ENCODE assay signal across 10 cellular contexts in the genomic region with DNA sequence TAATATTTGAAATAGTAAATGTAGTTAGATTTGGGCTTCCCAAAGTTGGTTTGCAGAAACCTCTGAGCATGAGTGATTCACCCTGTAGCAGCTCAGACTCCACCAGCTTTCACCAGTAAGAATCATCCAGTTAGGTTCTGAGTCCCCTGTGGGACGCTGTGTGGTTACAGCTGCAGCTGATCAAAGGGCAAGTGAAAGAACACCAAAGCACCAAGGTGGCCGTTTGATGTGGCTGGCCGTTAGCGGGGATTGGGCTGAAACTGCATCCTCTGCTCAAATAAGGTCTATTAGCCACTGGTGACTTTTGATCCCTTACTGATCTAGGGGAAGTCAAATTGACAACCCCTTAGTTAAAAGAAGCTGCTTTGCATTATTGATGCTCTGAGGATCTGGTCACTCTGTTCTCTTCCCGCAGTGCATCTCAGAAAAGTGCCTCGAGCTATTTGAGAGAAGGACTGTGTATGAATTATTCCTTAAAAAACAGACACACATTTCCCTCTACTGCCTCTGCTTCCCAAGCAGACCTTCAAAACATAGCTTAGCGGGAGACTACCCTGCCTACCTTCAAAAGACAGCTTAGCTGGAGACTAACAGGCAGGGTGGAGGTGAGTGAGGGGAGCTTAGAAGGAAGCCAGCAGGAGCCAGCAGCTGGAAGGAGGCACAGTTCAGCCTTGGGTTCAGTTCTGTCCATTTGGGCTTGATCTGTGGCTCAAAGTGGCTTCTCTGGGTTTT. TPM values are rescaled to one million over a fixed set of nuclear protein-coding genes. Genes with fewer than 3 reads are reported as not detected.
A peak's percentile ranks its signal among the peaks of the same experiment; 100 is the strongest.
DNase-seq lines count a peak whose midpoint lies in the region; ATAC-seq and TF ChIP-seq lines count a peak whose summit lies in the region.
"Had no signal": no experiment of that assay in that cellular context is flagged by ENCODE, and none has a peak within 500 bp of the region (broad histone marks: within the 10 kb centered on the region; RNA-seq: fewer than 3 reads in every experiment).

No MANE protein-coding gene starts in this region.

- H4K20me1 ChIP-seq in osteoblast (ENCODE audit: insufficient read depth, low read length) (no peaks in the 10 kb centered on the region), SK-N-SH (ENCODE audit: insufficient read depth) (no peaks in the 10 kb centered on the region)

- WGBS in SK-N-SH (ENCODE audit: low lambda C conversion rate): 85% methylated on average over 7 of the region's 7 CpGs

- no peak overlapping the region for H2AFZ ChIP-seq in osteoblast (ENCODE audit: low read length)
- no peak overlapping the region for H2AFZ ChIP-seq in SK-N-SH (ENCODE audit: low read depth)

- no peak overlapping the region for H3K27ac ChIP-seq in osteoblast (ENCODE audit: low read depth, low read length)
- no peak overlapping the region for H3K27ac ChIP-seq in ascending aorta
- H3K27ac ChIP-seq in SK-N-SH (ENCODE audit: low read depth in 2 of 2, low read length in 1 of 2): no peak overlapping the region
- H3K27ac ChIP-seq: 22Rv1 had no signal

- DNase-seq in DMS53 (lab: John Stamatoyannopoulos, UW) (peak; percentile 38), DMS53 treated with DMSO at 0.1 percent for 48 hours (lab: John Stamatoyannopoulos, UW; ENCODE audit: unreplicated experiment) (no peak), osteoblast (ENCODE audit: insufficient read length, low spot score, missing footprints) (peak; percentile 94), ascending aorta (ENCODE audit: low spot score in 2 of 2) (no peak), Ammon's horn (ENCODE audit: low spot score) (no peak), SK-N-SH (no peak)
- peak; percentile 81 for DNase-seq in activated CD8-positive, alpha-beta memory T cell treated with anti-CD3 and anti-CD28 coated beads, Interleukin-2, amount 50 U/mL, for 48 hours

- H3K4me1 ChIP-seq in osteoblast (ENCODE audit: insufficient read depth, low read length): peaks cover 5% of the 10 kb centered on the region
- no peaks in the 10 kb centered on the region for H3K4me1 ChIP-seq in ascending aorta
- H3K4me1 ChIP-seq in SK-N-SH (ENCODE audit: control insufficient read depth in 1 of 2, insufficient read depth in 2 of 2, low read depth in 1 of 2, low read length in 1 of 2): peaks cover 0 to 2% of the 10 kb centered on the region in 2 experiments; a peak in 1 of 4 replicates

- H3K4me2 ChIP-seq in osteoblast (ENCODE audit: insufficient read depth, low read length): peak overlapping the region; percentile 15
- H3K4me2 ChIP-seq in SK-N-SH: no peak overlapping the region

- H3K9me2 ChIP-seq in SK-N-SH: no peaks in the 10 kb centered on the region

- H3K9ac ChIP-seq in SK-N-SH: no peak overlapping the region

- no peak overlapping the region for H3K4me3 ChIP-seq in osteoblast (ENCODE audit: insufficient read depth, low read length)
- H3K4me3 ChIP-seq in ascending aorta: no peak overlapping the region
- H3K4me3 ChIP-seq in SK-N-SH (ENCODE audit: low read depth in 2 of 2, low read length in 1 of 2): no peak overlapping the region

- no peak for TF ChIP-seq CTCF in osteoblast (IDR thresholded peaks at IDR 0.05; ENCODE audit: extremely low read depth, low read depth, low read length)
- no peak for TF ChIP-seq CTCF in ascending aorta (IDR thresholded peaks at IDR 0.05)
- TF ChIP-seq CTCF in SK-N-SH (IDR thresholded peaks at IDR 0.05): no peak

- no peaks in the 10 kb centered on the region for H3K79me2 ChIP-seq in osteoblast (ENCODE audit: insufficient read depth, low read length)
- no peaks in the 10 kb centered on the region for H3K79me2 ChIP-seq in SK-N-SH (ENCODE audit: insufficient read depth)

- peak; percentile 96 for ATAC-seq in HG03469 (IDR thresholded peaks at IDR 0.05; ENCODE audit: unreplicated experiment)

- CTCF ChIA-PET in SK-N-SH (lab: Yijun Ruan, JAX): interaction anchor here (1.3 kb wide), 1 partner anchor 15 kb away, joined by 4 read pairs; no protein-coding TSS in a partner anchor

- POLR2A ChIA-PET in SK-N-SH (lab: Yijun Ruan, JAX): no interaction called here

- H3K36me3 ChIP-seq in osteoblast (ENCODE audit: insufficient read depth, low read length): no peaks in the 10 kb centered on the region
- H3K36me3 ChIP-seq in ascending aorta: no peaks in the 10 kb centered on the region
- H3K36me3 ChIP-seq in SK-N-SH (replicated peaks in 1 of 2; ENCODE audit: control insufficient read depth in 1 of 2, insufficient read depth in 2 of 2, low read length in 1 of 2): no peaks in the 10 kb centered on the region

- no peaks in the 10 kb centered on the region for H3F3A ChIP-seq in SK-N-SH (replicated peaks; ENCODE audit: insufficient read depth)

- TF ChIP-seq EP300 in SK-N-SH (IDR thresholded peaks at IDR 0.05; ENCODE audit: borderline replicate concordance in 1 of 2, low read depth in 1 of 2, low read length in 1 of 2): no peak

- intact Hi-C loops in ascending aorta (cut with DNase I): no loop called here

- no peak for TF ChIP-seq RAD21 in SK-N-SH (IDR thresholded peaks at IDR 0.05; ENCODE audit: low read length)

- H3K9me3 ChIP-seq in osteoblast (ENCODE audit: low read depth, low read length) (no peaks in the 10 kb centered on the region), ascending aorta (no peaks in the 10 kb centered on the region), SK-N-SH (no peaks in the 10 kb centered on the region)

- H3K27me3 ChIP-seq in osteoblast (ENCODE audit: insufficient read depth, low read length) (peaks cover 47% of the 10 kb centered on the region), ascending aorta (no peaks in the 10 kb centered on the region), SK-N-SH (ENCODE audit: insufficient read depth) (no peaks in the 10 kb centered on the region)

TF ChIP-seq in SK-N-SH, 30 proteins besides CTCF, POLR2A, EP300 and RAD21 (continues in another document):
- no peak for TF ChIP-seq RXRA (IDR thresholded peaks at IDR 0.05; ENCODE audit: borderline replicate concordance, low read depth)
- TF ChIP-seq, protein P1, sequence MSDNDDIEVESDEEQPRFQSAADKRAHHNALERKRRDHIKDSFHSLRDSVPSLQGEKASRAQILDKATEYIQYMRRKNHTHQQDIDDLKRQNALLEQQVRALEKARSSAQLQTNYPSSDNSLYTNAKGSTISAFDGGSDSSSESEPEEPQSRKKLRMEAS (IDR thresholded peaks at IDR 0.05; ENCODE audit: low read depth): no peak
- TF ChIP-seq POLR2AphosphoS5 (IDR thresholded peaks at IDR 0.05; ENCODE audit: low read depth, low read length): no peak
- no peak for TF ChIP-seq EZH2phosphoT487 (IDR thresholded peaks at IDR 0.05; ENCODE audit: borderline replicate concordance, low read depth)
- TF ChIP-seq GATA2 (CRISPR knock-in tag; IDR thresholded peaks at IDR 0.05): no peak
- TF ChIP-seq, protein P2, sequence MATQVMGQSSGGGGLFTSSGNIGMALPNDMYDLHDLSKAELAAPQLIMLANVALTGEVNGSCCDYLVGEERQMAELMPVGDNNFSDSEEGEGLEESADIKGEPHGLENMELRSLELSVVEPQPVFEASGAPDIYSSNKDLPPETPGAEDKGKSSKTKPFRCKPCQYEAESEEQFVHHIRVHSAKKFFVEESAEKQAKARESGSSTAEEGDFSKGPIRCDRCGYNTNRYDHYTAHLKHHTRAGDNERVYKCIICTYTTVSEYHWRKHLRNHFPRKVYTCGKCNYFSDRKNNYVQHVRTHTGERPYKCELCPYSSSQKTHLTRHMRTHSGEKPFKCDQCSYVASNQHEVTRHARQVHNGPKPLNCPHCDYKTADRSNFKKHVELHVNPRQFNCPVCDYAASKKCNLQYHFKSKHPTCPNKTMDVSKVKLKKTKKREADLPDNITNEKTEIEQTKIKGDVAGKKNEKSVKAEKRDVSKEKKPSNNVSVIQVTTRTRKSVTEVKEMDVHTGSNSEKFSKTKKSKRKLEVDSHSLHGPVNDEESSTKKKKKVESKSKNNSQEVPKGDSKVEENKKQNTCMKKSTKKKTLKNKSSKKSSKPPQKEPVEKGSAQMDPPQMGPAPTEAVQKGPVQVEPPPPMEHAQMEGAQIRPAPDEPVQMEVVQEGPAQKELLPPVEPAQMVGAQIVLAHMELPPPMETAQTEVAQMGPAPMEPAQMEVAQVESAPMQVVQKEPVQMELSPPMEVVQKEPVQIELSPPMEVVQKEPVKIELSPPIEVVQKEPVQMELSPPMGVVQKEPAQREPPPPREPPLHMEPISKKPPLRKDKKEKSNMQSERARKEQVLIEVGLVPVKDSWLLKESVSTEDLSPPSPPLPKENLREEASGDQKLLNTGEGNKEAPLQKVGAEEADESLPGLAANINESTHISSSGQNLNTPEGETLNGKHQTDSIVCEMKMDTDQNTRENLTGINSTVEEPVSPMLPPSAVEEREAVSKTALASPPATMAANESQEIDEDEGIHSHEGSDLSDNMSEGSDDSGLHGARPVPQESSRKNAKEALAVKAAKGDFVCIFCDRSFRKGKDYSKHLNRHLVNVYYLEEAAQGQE (IDR thresholded peaks at IDR 0.05; ENCODE audit: low read depth, low read length): no peak
- TF ChIP-seq SMC3 (IDR thresholded peaks at IDR 0.05; ENCODE audit: low read depth, low read length): no peak
- TF ChIP-seq GABPA (IDR thresholded peaks at IDR 0.05; ENCODE audit: low read depth): no peak
- TF ChIP-seq NRF1 (IDR thresholded peaks at IDR 0.05; ENCODE audit: low read depth, low read length): no peak
- no peak for TF ChIP-seq ELF1 (IDR thresholded peaks at IDR 0.05)
- TF ChIP-seq YY1 (IDR thresholded peaks at IDR 0.05; ENCODE audit: low read depth): no peak
- no peak for TF ChIP-seq MXI1 (IDR thresholded peaks at IDR 0.05; ENCODE audit: low read depth, low read length)
- TF ChIP-seq, protein P3, sequence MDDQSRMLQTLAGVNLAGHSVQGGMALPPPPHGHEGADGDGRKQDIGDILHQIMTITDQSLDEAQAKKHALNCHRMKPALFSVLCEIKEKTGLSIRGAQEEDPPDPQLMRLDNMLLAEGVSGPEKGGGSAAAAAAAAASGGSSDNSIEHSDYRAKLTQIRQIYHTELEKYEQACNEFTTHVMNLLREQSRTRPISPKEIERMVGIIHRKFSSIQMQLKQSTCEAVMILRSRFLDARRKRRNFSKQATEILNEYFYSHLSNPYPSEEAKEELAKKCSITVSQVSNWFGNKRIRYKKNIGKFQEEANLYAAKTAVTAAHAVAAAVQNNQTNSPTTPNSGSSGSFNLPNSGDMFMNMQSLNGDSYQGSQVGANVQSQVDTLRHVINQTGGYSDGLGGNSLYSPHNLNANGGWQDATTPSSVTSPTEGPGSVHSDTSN (IDR thresholded peaks at IDR 0.05): no peak

RNA-seq across cellular contexts. Expression of a gene that starts 3.7 kb away (rescaled TPM):
- not detected in 2 replicates for total RNA-seq in osteoblast
- total RNA-seq in ascending aorta: not detected
- not detected in 2 replicates for polyA plus RNA-seq in SK-N-SH (2012; rRNA removed)
- not detected in 2 replicates for polyA plus RNA-seq in SK-N-SH (2012; cell fraction: cytosol; rRNA removed)
- polyA plus RNA-seq in SK-N-SH (2012; cell fraction: nucleus; rRNA removed): not detected in 2 replicates
- total RNA-seq: skeletal muscle tissue had no signal

RNA-seq across cellular contexts. Expression of a gene that starts 44.6 kb away (rescaled TPM):
- total RNA-seq in osteoblast (40.2 and 42.4 TPM in 2 replicates), ascending aorta (25.2 TPM)
- 10.0 and 11.8 TPM in 2 replicates for polyA plus RNA-seq in SK-N-SH (2012; rRNA removed)
- polyA plus RNA-seq in SK-N-SH (2012; cell fraction: cytosol; rRNA removed): 13.9 and 15.0 TPM in 2 replicates
- polyA plus RNA-seq in SK-N-SH (2012; cell fraction: nucleus; rRNA removed): 7.3 and 12.6 TPM in 2 replicates

Comparison
In these comparisons a context has a peak if more than half of its experiments do, and no peak if none do; other contexts are left out.
1. DNase-seq: peak in DMS53 (single experiment), activated CD8-positive, alpha-beta memory T cell treated with anti-CD3 and anti-CD28 coated beads, Interleukin-2, amount 50 U/mL, for 48 hours (single experiment) and osteoblast (single experiment); none in DMS53 treated with DMSO at 0.1 percent for 48 hours (single experiment), ascending aorta (0 of 2), Ammon's horn (single experiment) and SK-N-SH (single experiment).